ENCODE assay signal across 11 cellular contexts in the genomic region with DNA sequence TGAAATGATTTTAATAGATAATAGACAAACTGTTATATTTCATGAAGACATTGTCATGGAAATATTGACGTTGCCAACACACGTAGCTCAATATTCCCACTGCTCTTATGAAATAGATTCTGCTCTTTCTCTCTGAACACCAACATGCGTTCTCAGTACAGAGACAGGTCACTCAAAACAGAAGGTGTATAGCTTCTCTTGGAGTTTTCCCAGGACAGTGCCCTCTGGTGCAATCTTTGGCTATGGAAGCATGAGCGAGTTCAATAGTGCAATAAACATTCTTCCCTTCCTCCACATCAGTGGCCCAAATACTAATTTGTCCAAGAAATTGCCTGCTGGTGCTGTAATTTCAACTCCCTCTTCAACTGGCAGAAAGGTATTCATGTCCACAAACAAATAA.
A peak's percentile ranks its signal among the peaks of the same experiment; 100 is the strongest.
DNase-seq lines count a peak whose midpoint lies in the region; ATAC-seq and TF ChIP-seq lines count a peak whose summit lies in the region.
"Had no signal": no experiment of that assay in that cellular context is flagged by ENCODE, and none has a peak within 500 bp of the region (broad histone marks: within the 10 kb centered on the region; RNA-seq: fewer than 3 reads in every experiment).

No MANE protein-coding gene starts in this region.

- no peak overlapping the region for H3K9ac ChIP-seq in neural cell (ENCODE audit: low read length)

- no peaks in the 10 kb centered on the region for H3F3A ChIP-seq in neural cell (ENCODE audit: insufficient read depth, low read length, poor library complexity, severe bottlenecking)

- H3K79me2 ChIP-seq in neural cell (replicated peaks; ENCODE audit: insufficient read depth, low read length): no peaks in the 10 kb centered on the region

- peak; percentile 42 for TF ChIP-seq CTCF in foreskin keratinocyte (conservative IDR thresholded peaks at IDR 0.05)
- peak; percentile 30 for TF ChIP-seq CTCF in neural cell (IDR thresholded peaks at IDR 0.05; ENCODE audit: poor library complexity, severe bottlenecking)
- TF ChIP-seq CTCF in spleen (IDR thresholded peaks at IDR 0.05 in 8 of 11, conservative IDR thresholded peaks at IDR 0.05 in 3 of 11): no peak
- no peak for TF ChIP-seq CTCF in ovary (IDR thresholded peaks at IDR 0.05)

- no peaks in the 10 kb centered on the region for H3K4me1 ChIP-seq in foreskin keratinocyte
- no peaks in the 10 kb centered on the region for H3K4me1 ChIP-seq in spleen
- H3K4me1 ChIP-seq in ovary (ENCODE audit: insufficient read depth): no peaks in the 10 kb centered on the region

- TF ChIP-seq RAD21 in neural cell (conservative IDR thresholded peaks at IDR 0.05): no peak

- WGBS in spleen, 5 donors: 76 to 95% (median 89%) methylated on average over 4 of the region's 4 CpGs
- 57 to 65% (median 62%) methylated on average over 4 of the region's 4 CpGs for WGBS in ovary, 3 donors

- H3K27ac ChIP-seq in foreskin keratinocyte (no peak overlapping the region), neural cell (ENCODE audit: low read length) (no peak overlapping the region), spleen (no peak overlapping the region), ovary (no peak overlapping the region)

- no peak overlapping the region for H2AFZ ChIP-seq in neural cell (ENCODE audit: low read depth, low read length)

- no peaks in the 10 kb centered on the region for H4K20me1 ChIP-seq in neural cell (ENCODE audit: insufficient read depth)

- H3K4me3 ChIP-seq in neural cell (ENCODE audit: low read length) (no peak overlapping the region), spleen (no peak overlapping the region), ovary (no peak overlapping the region)

- no peaks in the 10 kb centered on the region for H3K9me2 ChIP-seq in neural cell (ENCODE audit: insufficient read depth, low read length)

- intact Hi-C loops in spleen (cut with DNase I; ENCODE audit: low total_unique reads): no loop called here
- intact Hi-C loops in ovary (cut with DNase I): no loop called here

- peak; percentile 14 for DNase-seq in HuH-7 (ENCODE audit: low spot score)
- peak in 1 of 2 donors; percentile 7 for DNase-seq in foreskin keratinocyte
- no peak for DNase-seq in spleen
- no peak for DNase-seq in ovary
- DNase-seq: activated CD4-positive, CD25-positive, alpha-beta regulatory T cell; NCI-H510A had no signal

- TF ChIP-seq POLR2A in spleen (IDR thresholded peaks at IDR 0.05) (no peak), ovary (IDR thresholded peaks at IDR 0.05) (no peak)

- H3K9me3 ChIP-seq in neural cell (ENCODE audit: low read length) (no peaks in the 10 kb centered on the region), spleen (no peaks in the 10 kb centered on the region), ovary (no peaks in the 10 kb centered on the region)

- H3K36me3 ChIP-seq in neural cell (ENCODE audit: insufficient read depth, low read length) (no peaks in the 10 kb centered on the region), spleen (no peaks in the 10 kb centered on the region), ovary (no peaks in the 10 kb centered on the region)

- no peak for TF ChIP-seq EP300 in neural cell (conservative IDR thresholded peaks at IDR 0.05; ENCODE audit: poor library complexity, severe bottlenecking)
- TF ChIP-seq EP300 in ovary (IDR thresholded peaks at IDR 0.05): no peak

- peak; percentile 62; the same call in 1 of the 3 replicates for ATAC-seq in SK-N-SH treated with all-trans-retinoic acid at 6 μM for 48 hours
- ATAC-seq in foreskin keratinocyte: no peak
- no peak for ATAC-seq in GM18868 (IDR thresholded peaks at IDR 0.05; ENCODE audit: unreplicated experiment)
- ATAC-seq in GM18858 (IDR thresholded peaks at IDR 0.05; ENCODE audit: unreplicated experiment): no peak
- ATAC-seq: esophagus mucosa had no signal

- no peak overlapping the region for H3K4me2 ChIP-seq in neural cell (ENCODE audit: low read length)

- H3K27me3 ChIP-seq in foreskin keratinocyte: no peaks in the 10 kb centered on the region
- no peaks in the 10 kb centered on the region for H3K27me3 ChIP-seq in neural cell (ENCODE audit: insufficient read depth, low read depth, low read length)
- no peaks in the 10 kb centered on the region for H3K27me3 ChIP-seq in spleen (replicated peaks in 1 of 7)
- H3K27me3 ChIP-seq in ovary: no peaks in the 10 kb centered on the region

TF ChIP-seq in SK-N-SH treated with all-trans-retinoic acid at 6 μM for 48 hours, 23 proteins besides CTCF, POLR2A, EP300 and RAD21 (continues in another document):
- no peak for TF ChIP-seq ZFP3 (CRISPR knock-in tag; IDR thresholded peaks at IDR 0.05)
- no peak for TF ChIP-seq GLIS3 (CRISPR knock-in tag; IDR thresholded peaks at IDR 0.05)
- TF ChIP-seq TOX (CRISPR knock-in tag; IDR thresholded peaks at IDR 0.05; ENCODE audit: borderline replicate concordance): no peak
- TF ChIP-seq ZC3H10 (CRISPR knock-in tag; IDR thresholded peaks at IDR 0.05): no peak
- TF ChIP-seq, protein P1, sequence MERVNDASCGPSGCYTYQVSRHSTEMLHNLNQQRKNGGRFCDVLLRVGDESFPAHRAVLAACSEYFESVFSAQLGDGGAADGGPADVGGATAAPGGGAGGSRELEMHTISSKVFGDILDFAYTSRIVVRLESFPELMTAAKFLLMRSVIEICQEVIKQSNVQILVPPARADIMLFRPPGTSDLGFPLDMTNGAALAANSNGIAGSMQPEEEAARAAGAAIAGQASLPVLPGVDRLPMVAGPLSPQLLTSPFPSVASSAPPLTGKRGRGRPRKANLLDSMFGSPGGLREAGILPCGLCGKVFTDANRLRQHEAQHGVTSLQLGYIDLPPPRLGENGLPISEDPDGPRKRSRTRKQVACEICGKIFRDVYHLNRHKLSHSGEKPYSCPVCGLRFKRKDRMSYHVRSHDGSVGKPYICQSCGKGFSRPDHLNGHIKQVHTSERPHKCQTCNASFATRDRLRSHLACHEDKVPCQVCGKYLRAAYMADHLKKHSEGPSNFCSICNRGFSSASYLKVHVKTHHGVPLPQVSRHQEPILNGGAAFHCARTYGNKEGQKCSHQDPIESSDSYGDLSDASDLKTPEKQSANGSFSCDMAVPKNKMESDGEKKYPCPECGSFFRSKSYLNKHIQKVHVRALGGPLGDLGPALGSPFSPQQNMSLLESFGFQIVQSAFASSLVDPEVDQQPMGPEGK (CRISPR knock-in tag; IDR thresholded peaks at IDR 0.05; ENCODE audit: borderline replicate concordance): no peak
- no peak for TF ChIP-seq RARB (CRISPR knock-in tag; IDR thresholded peaks at IDR 0.05)
- no peak for TF ChIP-seq ESRRG (CRISPR knock-in tag; IDR thresholded peaks at IDR 0.05)
- no peak for TF ChIP-seq ZNF8 (CRISPR knock-in tag; IDR thresholded peaks at IDR 0.05)
- TF ChIP-seq ZNF565 (CRISPR knock-in tag; conservative IDR thresholded peaks at IDR 0.05; ENCODE audit: low read depth): no peak
- TF ChIP-seq TCF4 (CRISPR knock-in tag; IDR thresholded peaks at IDR 0.05; ENCODE audit: borderline replicate concordance): no peak
- TF ChIP-seq ZFP30 (CRISPR knock-in tag; IDR thresholded peaks at IDR 0.05): no peak
- no peak for TF ChIP-seq OSR1 (CRISPR knock-in tag; IDR thresholded peaks at IDR 0.05)

TF ChIP-seq in neural cell, 6 proteins besides CTCF, POLR2A, EP300 and RAD21:
- TF ChIP-seq MXI1 (conservative IDR thresholded peaks at IDR 0.05; ENCODE audit: poor library complexity, severe bottlenecking) (no peak), TAF1 (IDR thresholded peaks at IDR 0.05; ENCODE audit: low read depth) (no peak), EZH2 (IDR thresholded peaks at IDR 0.05; ENCODE audit: borderline replicate concordance, insufficient read depth, low read length, poor library complexity, severe bottlenecking) (no peak), SMC3 (conservative IDR thresholded peaks at IDR 0.05; ENCODE audit: poor library complexity) (no peak), POLR2AphosphoS5 (IDR thresholded peaks at IDR 0.05) (no peak)
- TF ChIP-seq, protein P2, sequence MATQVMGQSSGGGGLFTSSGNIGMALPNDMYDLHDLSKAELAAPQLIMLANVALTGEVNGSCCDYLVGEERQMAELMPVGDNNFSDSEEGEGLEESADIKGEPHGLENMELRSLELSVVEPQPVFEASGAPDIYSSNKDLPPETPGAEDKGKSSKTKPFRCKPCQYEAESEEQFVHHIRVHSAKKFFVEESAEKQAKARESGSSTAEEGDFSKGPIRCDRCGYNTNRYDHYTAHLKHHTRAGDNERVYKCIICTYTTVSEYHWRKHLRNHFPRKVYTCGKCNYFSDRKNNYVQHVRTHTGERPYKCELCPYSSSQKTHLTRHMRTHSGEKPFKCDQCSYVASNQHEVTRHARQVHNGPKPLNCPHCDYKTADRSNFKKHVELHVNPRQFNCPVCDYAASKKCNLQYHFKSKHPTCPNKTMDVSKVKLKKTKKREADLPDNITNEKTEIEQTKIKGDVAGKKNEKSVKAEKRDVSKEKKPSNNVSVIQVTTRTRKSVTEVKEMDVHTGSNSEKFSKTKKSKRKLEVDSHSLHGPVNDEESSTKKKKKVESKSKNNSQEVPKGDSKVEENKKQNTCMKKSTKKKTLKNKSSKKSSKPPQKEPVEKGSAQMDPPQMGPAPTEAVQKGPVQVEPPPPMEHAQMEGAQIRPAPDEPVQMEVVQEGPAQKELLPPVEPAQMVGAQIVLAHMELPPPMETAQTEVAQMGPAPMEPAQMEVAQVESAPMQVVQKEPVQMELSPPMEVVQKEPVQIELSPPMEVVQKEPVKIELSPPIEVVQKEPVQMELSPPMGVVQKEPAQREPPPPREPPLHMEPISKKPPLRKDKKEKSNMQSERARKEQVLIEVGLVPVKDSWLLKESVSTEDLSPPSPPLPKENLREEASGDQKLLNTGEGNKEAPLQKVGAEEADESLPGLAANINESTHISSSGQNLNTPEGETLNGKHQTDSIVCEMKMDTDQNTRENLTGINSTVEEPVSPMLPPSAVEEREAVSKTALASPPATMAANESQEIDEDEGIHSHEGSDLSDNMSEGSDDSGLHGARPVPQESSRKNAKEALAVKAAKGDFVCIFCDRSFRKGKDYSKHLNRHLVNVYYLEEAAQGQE (IDR thresholded peaks at IDR 0.05; ENCODE audit: borderline replicate concordance): no peak

Comparison
In these comparisons a context has a peak if more than half of its experiments do, and no peak if none do; other contexts are left out.
1. CTCF ChIP-seq: peak in foreskin keratinocyte (single experiment) and neural cell (single experiment); none in spleen (0 of 11) and ovary (0 of 3).